ENCODE assay signal across 12 cellular contexts in genomic region chr15:77974098-77974414, GRCh38.
DNase-seq lines count a peak whose midpoint lies in the region; ATAC-seq and TF ChIP-seq lines count a peak whose summit lies in the region.
"Had no signal": no experiment of that assay in that cellular context is flagged by ENCODE, and none has a peak within 500 bp of the region (broad histone marks: within the 10 kb centered on the region; RNA-seq: fewer than 3 reads in every experiment).

No MANE protein-coding gene starts in this region.

- H3K4me3 Mint-ChIP-seq in activated CD8-positive, alpha-beta T cell treated with anti-CD3 and anti-CD28 coated beads, Interleukin-2, amount 10 ng/mL, durations not matched to agents 7 days and 5 days = no peak overlapping the region
- H3K4me3 Mint-ChIP-seq in activated CD8-positive, alpha-beta T cell treated with anti-CD3 and anti-CD28 coated beads for 36 hours = no peak overlapping the region
- no peak overlapping the region for H3K4me3 Mint-ChIP-seq in naive thymus-derived CD8-positive, alpha-beta T cell
- H3K4me3 Mint-ChIP-seq: activated CD4-positive, alpha-beta memory T cell treated with anti-CD3 and anti-CD28 coated beads, Interleukin-2, amount 10 ng/mL, durations not matched to agents 7 days and 5 days; nephron; stimulated activated effector memory CD8-positive, alpha-beta T cell treated with anti-CD3 and anti-CD28 coated beads, Interleukin-12 subunit alpha, Interleukin-12 subunit beta, amount 100 ng/mL, for 72 hours had no signal

- H3K4me3 ChIP-seq in left lung (no peak overlapping the region), thyroid gland (replicated peaks in 1 of 3) (no peak overlapping the region)

- H3K27me3 ChIP-seq in left lung (no peaks in the 10 kb centered on the region), thyroid gland (no peaks in the 10 kb centered on the region)

- no peak for TF ChIP-seq CTCF in activated CD8-positive, alpha-beta T cell treated with anti-CD3 and anti-CD28 coated beads for 36 hours (IDR thresholded peaks at IDR 0.05)
- no peak for TF ChIP-seq CTCF in left lung (IDR thresholded peaks at IDR 0.05)
- TF ChIP-seq CTCF in thyroid gland (IDR thresholded peaks at IDR 0.05) = no peak

- H3K9me3 ChIP-seq in left lung (no peaks in the 10 kb centered on the region), thyroid gland (no peaks in the 10 kb centered on the region)

- intact Hi-C loops in activated CD8-positive, alpha-beta T cell treated with anti-CD3 and anti-CD28 coated beads for 36 hours (cut with micrococcal nuclease) = no loop called here
- intact Hi-C loops in left lung (cut with DNase I) = no loop called here
- intact Hi-C loops in thyroid gland (cut with DNase I) = no loop called here

- POLR2A ChIA-PET in activated CD8-positive, alpha-beta T cell treated with anti-CD3 and anti-CD28 coated beads, Interleukin-2, amount 10 ng/mL, durations not matched to agents 7 days and 5 days (lab: Charles Lee) = no interaction called here
- POLR2A ChIA-PET in activated CD8-positive, alpha-beta T cell treated with anti-CD3 and anti-CD28 coated beads for 36 hours (lab: Charles Lee) = no interaction called here
- POLR2A ChIA-PET in naive thymus-derived CD8-positive, alpha-beta T cell (lab: Charles Lee) = no interaction called here

- H3K27ac Mint-ChIP-seq in activated CD8-positive, alpha-beta T cell treated with anti-CD3 and anti-CD28 coated beads, Interleukin-2, amount 10 ng/mL, durations not matched to agents 7 days and 5 days = peak overlapping the region; percentile 34
- H3K27ac Mint-ChIP-seq in activated CD8-positive, alpha-beta T cell treated with anti-CD3 and anti-CD28 coated beads for 36 hours = no peak overlapping the region
- no peak overlapping the region for H3K27ac Mint-ChIP-seq in naive thymus-derived CD8-positive, alpha-beta T cell
- H3K27ac Mint-ChIP-seq: activated CD4-positive, alpha-beta memory T cell treated with anti-CD3 and anti-CD28 coated beads, Interleukin-2, amount 10 ng/mL, durations not matched to agents 7 days and 5 days; nephron; stimulated activated effector memory CD8-positive, alpha-beta T cell treated with anti-CD3 and anti-CD28 coated beads, Interleukin-12 subunit alpha, Interleukin-12 subunit beta, amount 100 ng/mL, for 72 hours had no signal

- H3K4me1 ChIP-seq in left lung (peaks cover 5 to 9% of the 10 kb centered on the region in 2 donors), thyroid gland (peaks cover 0 to 6% of the 10 kb centered on the region in 2 donors)

- peaks cover 7% of the 10 kb centered on the region for H3K27me3 Mint-ChIP-seq in activated CD8-positive, alpha-beta T cell treated with anti-CD3 and anti-CD28 coated beads, Interleukin-2, amount 10 ng/mL, durations not matched to agents 7 days and 5 days (ENCODE audit: low read depth)
- H3K27me3 Mint-ChIP-seq in activated CD8-positive, alpha-beta T cell treated with anti-CD3 and anti-CD28 coated beads for 36 hours = no peaks in the 10 kb centered on the region
- H3K27me3 Mint-ChIP-seq in naive thymus-derived CD8-positive, alpha-beta T cell = no peaks in the 10 kb centered on the region

- H3K36me3 ChIP-seq in left lung = no peaks in the 10 kb centered on the region
- no peaks in the 10 kb centered on the region for H3K36me3 ChIP-seq in thyroid gland

- ATAC-seq in activated CD8-positive, alpha-beta T cell treated with anti-CD3 and anti-CD28 coated beads, Interleukin-2, amount 10 ng/mL, durations not matched to agents 7 days and 5 days = no peak
- ATAC-seq in activated CD8-positive, alpha-beta T cell treated with anti-CD3 and anti-CD28 coated beads for 36 hours = no peak
- peak; percentile 74 for ATAC-seq in left lung
- no peak for ATAC-seq in naive thymus-derived CD8-positive, alpha-beta T cell
- ATAC-seq: stimulated activated effector memory CD8-positive, alpha-beta T cell treated with anti-CD3 and anti-CD28 coated beads, Interleukin-12 subunit alpha, Interleukin-12 subunit beta, amount 100 ng/mL, for 72 hours had no signal

- H3K36me3 Mint-ChIP-seq in activated CD8-positive, alpha-beta T cell treated with anti-CD3 and anti-CD28 coated beads, Interleukin-2, amount 10 ng/mL, durations not matched to agents 7 days and 5 days (ENCODE audit: low read depth) = no peaks in the 10 kb centered on the region
- H3K36me3 Mint-ChIP-seq in activated CD8-positive, alpha-beta T cell treated with anti-CD3 and anti-CD28 coated beads for 36 hours (ENCODE audit: low read depth) = no peaks in the 10 kb centered on the region
- H3K36me3 Mint-ChIP-seq in naive thymus-derived CD8-positive, alpha-beta T cell = no peaks in the 10 kb centered on the region
- H3K36me3 Mint-ChIP-seq: stimulated activated effector memory CD8-positive, alpha-beta T cell treated with anti-CD3 and anti-CD28 coated beads, Interleukin-12 subunit alpha, Interleukin-12 subunit beta, amount 100 ng/mL, for 72 hours had no signal

- CTCF ChIA-PET in activated CD8-positive, alpha-beta T cell treated with anti-CD3 and anti-CD28 coated beads, Interleukin-2, amount 10 ng/mL, durations not matched to agents 7 days and 5 days (lab: Charles Lee) = no interaction called here
- CTCF ChIA-PET in activated CD8-positive, alpha-beta T cell treated with anti-CD3 and anti-CD28 coated beads for 36 hours (lab: Charles Lee) = no interaction called here

- no peaks in the 10 kb centered on the region for H3K9me3 Mint-ChIP-seq in activated CD8-positive, alpha-beta T cell treated with anti-CD3 and anti-CD28 coated beads, Interleukin-2, amount 10 ng/mL, durations not matched to agents 7 days and 5 days (ENCODE audit: insufficient read depth)
- no peaks in the 10 kb centered on the region for H3K9me3 Mint-ChIP-seq in activated CD8-positive, alpha-beta T cell treated with anti-CD3 and anti-CD28 coated beads for 36 hours
- H3K9me3 Mint-ChIP-seq in naive thymus-derived CD8-positive, alpha-beta T cell = peaks cover 0 to 4% (median 0%) of the 10 kb centered on the region in 9 donors
- H3K9me3 Mint-ChIP-seq: activated CD4-positive, alpha-beta memory T cell treated with anti-CD3 and anti-CD28 coated beads, Interleukin-2, amount 10 ng/mL, durations not matched to agents 7 days and 5 days; nephron; stimulated activated effector memory CD8-positive, alpha-beta T cell treated with anti-CD3 and anti-CD28 coated beads, Interleukin-12 subunit alpha, Interleukin-12 subunit beta, amount 100 ng/mL, for 72 hours had no signal

- H3K4me1 Mint-ChIP-seq in activated CD8-positive, alpha-beta T cell treated with anti-CD3 and anti-CD28 coated beads, Interleukin-2, amount 10 ng/mL, durations not matched to agents 7 days and 5 days (ENCODE audit: low read depth) = peaks cover 1% of the 10 kb centered on the region
- H3K4me1 Mint-ChIP-seq in activated CD8-positive, alpha-beta T cell treated with anti-CD3 and anti-CD28 coated beads for 36 hours (ENCODE audit: low read depth) = no peaks in the 10 kb centered on the region
- no peaks in the 10 kb centered on the region for H3K4me1 Mint-ChIP-seq in naive thymus-derived CD8-positive, alpha-beta T cell
- H3K4me1 Mint-ChIP-seq: activated CD4-positive, alpha-beta memory T cell treated with anti-CD3 and anti-CD28 coated beads, Interleukin-2, amount 10 ng/mL, durations not matched to agents 7 days and 5 days; stimulated activated effector memory CD8-positive, alpha-beta T cell treated with anti-CD3 and anti-CD28 coated beads, Interleukin-12 subunit alpha, Interleukin-12 subunit beta, amount 100 ng/mL, for 72 hours had no signal

- DNase-seq in activated CD8-positive, alpha-beta T cell treated with anti-CD3 and anti-CD28 coated beads, Interleukin-2, amount 10 ng/mL, durations not matched to agents 7 days and 5 days = no peak
- no peak for DNase-seq in activated CD8-positive, alpha-beta T cell treated with anti-CD3 and anti-CD28 coated beads for 36 hours
- peak; percentile 71 for DNase-seq in cerebellum (ENCODE audit: low spot score)
- peak in 1 of 2 donors; percentile 52 for DNase-seq in left lung
- DNase-seq in thyroid gland = peak; percentile 33 to 53
- DNase-seq in HuH-7.5 (ENCODE audit: low spot score) = no peak
- no peak for DNase-seq in naive thymus-derived CD8-positive, alpha-beta T cell
- DNase-seq in LoVo (ENCODE audit: low spot score) = no peak
- DNase-seq: activated CD4-positive, alpha-beta memory T cell treated with anti-CD3 and anti-CD28 coated beads, Interleukin-2, amount 10 ng/mL, durations not matched to agents 7 days and 5 days; NCI-H524 treated with DMSO at 0.1 percent for 48 hours had no signal

- H3K27ac ChIP-seq in left lung (no peak overlapping the region), thyroid gland (no peak overlapping the region)

- 37 to 55% methylated on average over 4 to 6 of the region's 6 CpGs for WGBS in thyroid gland, 2 donors

- no peak for TF ChIP-seq POLR2A in thyroid gland (IDR thresholded peaks at IDR 0.05)

Comparison
In these comparisons a context has a peak if more than half of its experiments do, and no peak if none do; other contexts are left out.
1. DNase-seq: peak in cerebellum (single experiment) and thyroid gland (2 of 2); none in activated CD8-positive, alpha-beta T cell treated with anti-CD3 and anti-CD28 coated beads, Interleukin-2, amount 10 ng/mL, durations not matched to agents 7 days and 5 days (single experiment), activated CD8-positive, alpha-beta T cell treated with anti-CD3 and anti-CD28 coated beads for 36 hours (single experiment), HuH-7.5 (single experiment), naive thymus-derived CD8-positive, alpha-beta T cell (0 of 10) and LoVo (single experiment).